Comparison of ENCODE assay signal across 8 cellular contexts in the genomic region with DNA sequence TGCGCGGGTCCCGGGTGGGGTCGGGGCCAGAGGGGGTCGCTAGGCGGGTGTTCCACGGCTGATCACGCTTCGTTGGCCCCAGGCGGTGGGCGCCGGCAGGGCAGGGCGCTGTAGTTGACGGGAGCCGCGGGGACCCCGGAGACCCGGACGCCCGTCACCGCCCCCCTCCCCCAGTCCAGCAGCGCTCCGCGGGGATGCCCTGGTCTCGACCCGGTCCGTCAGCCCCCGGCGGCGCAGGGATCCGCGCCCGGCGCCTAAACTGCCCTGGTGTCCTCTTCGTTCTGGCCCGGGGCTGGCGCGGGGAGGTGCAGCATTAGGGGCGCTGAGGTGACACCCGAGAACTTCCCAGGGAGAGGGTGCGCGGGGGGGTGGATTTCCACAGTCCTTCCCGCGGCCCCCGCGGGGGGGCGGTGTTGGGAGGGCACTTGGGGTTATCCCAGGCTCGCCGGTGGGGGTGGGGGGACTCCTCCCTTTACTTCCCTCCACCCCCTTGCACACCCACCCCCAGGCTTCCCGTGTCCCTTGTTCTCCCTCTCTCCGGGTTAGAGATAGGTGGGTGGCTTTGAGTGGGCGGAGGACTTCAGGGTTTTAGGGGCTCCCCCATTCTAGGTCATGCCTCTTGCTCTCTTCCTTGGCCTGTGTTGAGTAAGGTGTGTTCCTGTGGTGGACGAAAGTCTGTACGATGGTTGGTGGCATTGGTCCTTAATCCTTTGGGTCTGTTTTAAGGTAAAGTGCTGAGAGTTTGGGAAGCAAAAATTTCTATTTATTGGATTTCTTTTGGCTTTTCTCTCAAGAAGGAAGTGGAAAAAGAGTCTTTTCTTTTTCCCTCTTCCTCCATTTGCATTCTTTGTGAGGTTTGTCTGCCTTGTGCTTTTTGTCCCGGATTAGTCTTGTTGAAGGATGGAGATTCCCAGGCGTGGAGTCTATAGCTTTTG. TPM values are rescaled to one million over a fixed set of nuclear protein-coding genes. Genes with fewer than 3 reads are reported as not detected.
DNase-seq lines count a peak whose midpoint lies in the region; ATAC-seq and TF ChIP-seq lines count a peak whose summit lies in the region.

No MANE protein-coding gene starts in this region.

- H3K27me3 Mint-ChIP-seq in endodermal cell (ENCODE audit: insufficient read depth) = no peaks in the 10 kb centered on the region

- H3K4me1 ChIP-seq in endodermal cell (ENCODE audit: control insufficient read depth, insufficient read depth, low read length) = no peaks in the 10 kb centered on the region
- H3K4me1 ChIP-seq in mononuclear cell (ENCODE audit: insufficient read depth, low read length) = peaks cover 56% of the 10 kb centered on the region

- H3K36me3 Mint-ChIP-seq in endodermal cell (ENCODE audit: low read depth) = peaks cover 40% of the 10 kb centered on the region

- H3K9me3 ChIP-seq in endodermal cell (ENCODE audit: control insufficient read depth, low read length) (no peaks in the 10 kb centered on the region), mononuclear cell (ENCODE audit: low read depth, low read length) (no peaks in the 10 kb centered on the region)

- WGBS in endodermal cell (ENCODE audit: insufficient coverage in 1 of 2, insufficient read length in 1 of 2), 2 experiments = 0 to 1% methylated on average over 3 to 49 of the region's 56 CpGs

- DNase-seq in NCI-H187 (lab: John Stamatoyannopoulos, UW) (peak; percentile 15 to 21), NCI-H187 treated with DMSO at 0.1 percent for 48 hours (lab: John Stamatoyannopoulos, UW) (no peak), NCI-H69 (lab: John Stamatoyannopoulos, UW) (peak; percentile 85), endodermal cell (peak; percentile 89)
- peak; percentile 58 for DNase-seq in activated CD8-positive, alpha-beta memory T cell treated with anti-CD3 and anti-CD28 coated beads, Interleukin-2, amount 50 U/mL, for 1 hour (ENCODE audit: extremely low read depth)
- peak; percentile 63 to 75 for DNase-seq in stimulated activated CD8-positive, alpha-beta memory T cell treated with anti-CD3 and anti-CD28 coated beads, Interleukin-2, amount 100 ng/mL, for 48 hours (ENCODE audit: low read depth in 2 of 2)

- H3K9me3 Mint-ChIP-seq in endodermal cell = peaks cover 2% of the 10 kb centered on the region

- TF ChIP-seq CTCF in endodermal cell (conservative IDR thresholded peaks at IDR 0.05) = peak; percentile 63

- no peaks in the 10 kb centered on the region for H3K27me3 ChIP-seq in endodermal cell (ENCODE audit: control insufficient read depth, insufficient read depth, low read length, poor library complexity, severe bottlenecking)
- no peaks in the 10 kb centered on the region for H3K27me3 ChIP-seq in mononuclear cell (ENCODE audit: insufficient read depth, low read length)

- peak overlapping the region; percentile 92 for H3K9ac ChIP-seq in endodermal cell (ENCODE audit: extremely low read depth, low read length, poor library complexity, severe bottlenecking)

- peak overlapping the region; percentile 90 for H3K4me3 Mint-ChIP-seq in endodermal cell

- H3K4me3 ChIP-seq in endodermal cell (ENCODE audit: low read length) = peak overlapping the region; percentile 94
- H3K4me3 ChIP-seq in mononuclear cell (ENCODE audit: low read length) = peak overlapping the region; percentile 68

- H3K27ac Mint-ChIP-seq in endodermal cell = peak overlapping the region; percentile 96

- H3K36me3 ChIP-seq in endodermal cell (ENCODE audit: control insufficient read depth, insufficient read depth, low read length) = peaks cover 36% of the 10 kb centered on the region

- ATAC-seq in HG03025 (IDR thresholded peaks at IDR 0.05; ENCODE audit: low FRiP score, unreplicated experiment) = peak; percentile 14

- H3K27ac ChIP-seq in endodermal cell (ENCODE audit: low read depth, low read length) = peak overlapping the region; percentile 98

- peaks cover 42% of the 10 kb centered on the region for H3K4me1 Mint-ChIP-seq in endodermal cell

RNA-seq across cellular contexts. Expression of a gene that starts 0.7 kb away (rescaled TPM):
- total RNA-seq in endodermal cell (100 to 1,000 TPM; 147 to 174 TPM), mononuclear cell (107 TPM)
- polyA plus RNA-seq in endodermal cell (2013, experiment 1 of 2) = 66.6 TPM
- 78.0 TPM for polyA plus RNA-seq in endodermal cell (2013, experiment 2 of 2)
